ENCODE assay signal across 22 cellular contexts in the genomic region with DNA sequence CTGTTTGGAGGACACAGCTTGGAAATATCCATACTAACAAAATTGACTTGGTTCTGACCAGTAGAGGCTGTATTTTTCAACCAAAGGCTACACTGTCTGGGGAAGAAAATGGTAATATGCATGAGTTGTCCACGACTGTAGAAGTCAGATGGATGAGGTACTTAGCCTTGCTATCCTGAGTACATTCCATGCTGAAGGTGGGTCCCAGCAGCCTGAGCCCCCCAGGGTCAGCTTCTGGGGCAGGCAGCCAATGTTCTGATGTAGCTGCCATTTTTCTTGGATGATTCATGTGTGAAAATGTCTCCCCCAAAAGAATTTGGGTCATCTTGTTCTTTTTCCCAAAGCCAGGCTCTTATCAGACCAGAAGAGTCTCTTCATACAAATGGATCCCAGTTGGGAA.
DNase-seq lines count a peak whose midpoint lies in the region; ATAC-seq and TF ChIP-seq lines count a peak whose summit lies in the region.
"Had no signal": no experiment of that assay in that cellular context is flagged by ENCODE, and none has a peak within 500 bp of the region (broad histone marks: within the 10 kb centered on the region; RNA-seq: fewer than 3 reads in every experiment).

No MANE protein-coding gene starts in this region.

- H3K36me3 ChIP-seq in heart left ventricle (no peaks in the 10 kb centered on the region), left ventricle myocardium inferior (no peaks in the 10 kb centered on the region), brain microvascular endothelial cell (replicated peaks) (no peaks in the 10 kb centered on the region), mesenchymal stem cell (ENCODE audit: control insufficient read depth in 1 of 2, insufficient read depth in 2 of 2, low read depth in 1 of 2, low read length in 2 of 2) (no peaks in the 10 kb centered on the region), neural progenitor cell (peaks cover 6% of the 10 kb centered on the region)
- H3K36me3 ChIP-seq: BLaER1 had no signal

- no peak overlapping the region for H2BK15ac ChIP-seq in mesenchymal stem cell (ENCODE audit: low read depth, poor library complexity, severe bottlenecking)

- H3K4me3 ChIP-seq in heart left ventricle = no peak overlapping the region
- no peak overlapping the region for H3K4me3 ChIP-seq in left ventricle myocardium inferior
- no peak overlapping the region for H3K4me3 ChIP-seq in brain microvascular endothelial cell (ENCODE audit: low read depth, low read length)
- no peak overlapping the region for H3K4me3 ChIP-seq in mesenchymal stem cell (ENCODE audit: insufficient read depth in 1 of 2, low read depth in 1 of 2, low read length in 2 of 2)
- H3K4me3 ChIP-seq in neural progenitor cell = no peak overlapping the region
- H3K4me3 ChIP-seq: BLaER1, GM12878 had no signal

- peaks cover 0 to 16% (median 5%) of the 10 kb centered on the region in 12 donors for H3K4me1 ChIP-seq in heart left ventricle
- peaks cover 12% of the 10 kb centered on the region for H3K4me1 ChIP-seq in left ventricle myocardium inferior
- H3K4me1 ChIP-seq in mesenchymal stem cell (ENCODE audit: control insufficient read depth, insufficient read depth, low read depth, low read length) = peaks cover 3% of the 10 kb centered on the region
- H3K4me1 ChIP-seq in neural progenitor cell = no peaks in the 10 kb centered on the region
- H3K4me1 ChIP-seq: BLaER1 had no signal

- no peaks in the 10 kb centered on the region for H3K27me3 Mint-ChIP-seq in neural progenitor cell (ENCODE audit: insufficient read depth, low read depth)

- H3K9ac ChIP-seq in mesenchymal stem cell (ENCODE audit: low read length) (no peak overlapping the region), neural progenitor cell (no peak overlapping the region)
- H3K9ac ChIP-seq: BLaER1, KMS-11 had no signal

- H3K27ac ChIP-seq in heart left ventricle (no peak overlapping the region), left ventricle myocardium inferior (replicated peaks) (no peak overlapping the region), brain microvascular endothelial cell (peak overlapping the region; percentile 68), mesenchymal stem cell (ENCODE audit: low read length, poor library complexity, severe bottlenecking) (peak overlapping the region; percentile 81), neural progenitor cell (no peak overlapping the region)
- H3K27ac ChIP-seq: BLaER1, KMS-11 had no signal

- ATAC-seq in heart left ventricle (peak in 3 of 4 donors; percentile 9 to 72 (median 41)), HG02938 (IDR thresholded peaks at IDR 0.05; ENCODE audit: unreplicated experiment) (no peak)
- ATAC-seq: GM12878, HepG2 had no signal

- H2BK5ac ChIP-seq in mesenchymal stem cell (ENCODE audit: low read depth, low read length, poor library complexity, severe bottlenecking) = no peak overlapping the region

- no peak overlapping the region for H2BK120ac ChIP-seq in mesenchymal stem cell (ENCODE audit: low read depth, low read length)

- peaks cover 8% of the 10 kb centered on the region for H3K9me3 Mint-ChIP-seq in neural progenitor cell
- H3K9me3 Mint-ChIP-seq: CD8-positive, alpha-beta memory T cell had no signal

- peaks cover 37% of the 10 kb centered on the region for H3K79me2 ChIP-seq in neural progenitor cell (ENCODE audit: low read depth)

- no peak overlapping the region for H2AFZ ChIP-seq in mesenchymal stem cell (ENCODE audit: low read depth, low read length)
- H2AFZ ChIP-seq in neural progenitor cell (replicated peaks) = no peak overlapping the region

- H3K9me3 ChIP-seq in heart left ventricle (peaks cover 0 to 5% (median 0%) of the 10 kb centered on the region in 12 donors), left ventricle myocardium inferior (replicated peaks) (peaks cover 6% of the 10 kb centered on the region), mesenchymal stem cell (ENCODE audit: control insufficient read depth, low read length) (no peaks in the 10 kb centered on the region), neural progenitor cell (ENCODE audit: low read depth) (peaks cover 3% of the 10 kb centered on the region)

- no peaks in the 10 kb centered on the region for H3F3A ChIP-seq in neural progenitor cell (ENCODE audit: low read depth)

- no peak overlapping the region for H3K27ac Mint-ChIP-seq in neural progenitor cell
- H3K27ac Mint-ChIP-seq: CD8-positive, alpha-beta memory T cell had no signal

- no peaks in the 10 kb centered on the region for H4K20me1 ChIP-seq in neural progenitor cell (ENCODE audit: low read depth)
- H4K20me1 ChIP-seq: BLaER1 had no signal

- no peak overlapping the region for H3K4ac ChIP-seq in mesenchymal stem cell (ENCODE audit: low read depth in 1 of 2, low read length in 2 of 2)

- H4K8ac ChIP-seq in mesenchymal stem cell (ENCODE audit: low read length) = no peak overlapping the region

- H4K91ac ChIP-seq in mesenchymal stem cell (ENCODE audit: low read length) = no peak overlapping the region

- H3K4me1 Mint-ChIP-seq in neural progenitor cell = no peaks in the 10 kb centered on the region
- H3K4me1 Mint-ChIP-seq: CD8-positive, alpha-beta memory T cell had no signal

- no peak overlapping the region for H3K4me3 Mint-ChIP-seq in neural progenitor cell
- H3K4me3 Mint-ChIP-seq: CD8-positive, alpha-beta memory T cell had no signal

- peaks cover 12% of the 10 kb centered on the region for H3K36me3 Mint-ChIP-seq in neural progenitor cell
- H3K36me3 Mint-ChIP-seq: CD8-positive, alpha-beta memory T cell had no signal

- peaks cover 4% of the 10 kb centered on the region for H3K79me1 ChIP-seq in mesenchymal stem cell (replicated peaks; ENCODE audit: low read length, poor library complexity, severe bottlenecking)

- DNase-seq in heart left ventricle (peak in 1 of 5 donors; percentile 44), left ventricle myocardium inferior (no peak), brain microvascular endothelial cell (peak; percentile 68), mesenchymal stem cell (no peak), C1 segment of cervical spinal cord (lab: John Stamatoyannopoulos, UW) (no peak), HT-29 (ENCODE audit: low spot score) (no peak), neural progenitor cell (ENCODE audit: low spot score) (no peak)
- DNase-seq: CD8-positive, alpha-beta memory T cell; DMS79 treated with DMSO at 0.1 percent for 48 hours; GDM1; MM.1S; NCI-H1105 treated with DMSO at 0.1 percent for 48 hours; NCI-H1930; NCI-H2171; NCI-H748 treated with DMSO at 0.1 percent for 48 hours; OCI-M1; RPMI8226 had no signal

- peak overlapping the region; percentile 88 for H2AK5ac ChIP-seq in mesenchymal stem cell (ENCODE audit: low read length, severe bottlenecking)

- intact Hi-C loops in heart left ventricle (cut with DNase I) (loop anchor here in 3 of 10 donors (5.0 to 10.0 kb wide), 6 partner anchors 56 to 336 kb away; a partner anchor contains a TSS), left ventricle myocardium inferior (cut with micrococcal nuclease) (no loop called here)

- TF ChIP-seq CTCF in heart left ventricle (IDR thresholded peaks at IDR 0.05) = no peak
- TF ChIP-seq CTCF in left ventricle myocardium inferior (IDR thresholded peaks at IDR 0.05; ENCODE audit: borderline replicate concordance) = no peak
- TF ChIP-seq CTCF in brain microvascular endothelial cell (IDR thresholded peaks at IDR 0.05; ENCODE audit: low read depth, low read length, missing control alignments) = no peak
- TF ChIP-seq CTCF in neural progenitor cell (IDR thresholded peaks at IDR 0.05) = no peak

- in situ Hi-C loops in brain microvascular endothelial cell (cut with HindIII; ENCODE audit: low pct_ligation_motif_present, low sequenced_read_pairs) = no loop called here

- 56 to 73% (median 67%) methylated on average over 1 of the region's 1 CpG for WGBS in heart left ventricle, 4 donors
- 90% methylated on average over 1 of the region's 1 CpG for WGBS in mesenchymal stem cell

- H3K23ac ChIP-seq in mesenchymal stem cell (ENCODE audit: low read length in 2 of 2) = no peak overlapping the region

- no peak for TF ChIP-seq POLR2A in heart left ventricle (IDR thresholded peaks at IDR 0.05)

- H3K4me2 ChIP-seq in mesenchymal stem cell (ENCODE audit: low read length, poor library complexity, severe bottlenecking) (no peak overlapping the region), neural progenitor cell (no peak overlapping the region)
- H3K4me2 ChIP-seq: BLaER1, KMS-11 had no signal

- H3K14ac ChIP-seq in mesenchymal stem cell (ENCODE audit: low read length in 2 of 2) = no peak overlapping the region

- H2BK12ac ChIP-seq in mesenchymal stem cell (ENCODE audit: low read length in 2 of 2) = no peak overlapping the region

- H3K27me3 ChIP-seq in heart left ventricle (no peaks in the 10 kb centered on the region), left ventricle myocardium inferior (ENCODE audit: low read depth) (no peaks in the 10 kb centered on the region), brain microvascular endothelial cell (replicated peaks) (no peaks in the 10 kb centered on the region), mesenchymal stem cell (ENCODE audit: control insufficient read depth in 1 of 2, insufficient read depth in 1 of 2, low read length in 2 of 2) (no peaks in the 10 kb centered on the region), neural progenitor cell (no peaks in the 10 kb centered on the region)
- H3K27me3 ChIP-seq: BLaER1 had no signal

- H3K18ac ChIP-seq in mesenchymal stem cell (ENCODE audit: low read depth in 1 of 2, low read length in 2 of 2) = no peak overlapping the region

Comparison
In these comparisons a context has a peak if more than half of its experiments do, and no peak if none do; other contexts are left out.
1. H3K27ac ChIP-seq: peak in brain microvascular endothelial cell (single experiment) and mesenchymal stem cell (single experiment); none in heart left ventricle (0 of 12), left ventricle myocardium inferior (single experiment) and neural progenitor cell (single experiment).